ENCODE assay signal across 10 cellular contexts in genomic region chr10:26468691-26469090, GRCh38. TPM values are rescaled to one million over a fixed set of nuclear protein-coding genes. Genes with fewer than 3 reads are reported as not detected.
DNase-seq lines count a peak whose midpoint lies in the region; ATAC-seq and TF ChIP-seq lines count a peak whose summit lies in the region.
"Had no signal": no experiment of that assay in that cellular context is flagged by ENCODE, and none has a peak within 500 bp of the region (broad histone marks: within the 10 kb centered on the region; RNA-seq: fewer than 3 reads in every experiment).

No MANE protein-coding gene starts in this region.

- no peaks in the 10 kb centered on the region for H3K27me3 Mint-ChIP-seq in Calu3 (ENCODE audit: unreplicated experiment)

- TF ChIP-seq CTCF in Calu3 (IDR thresholded peaks at IDR 0.05; ENCODE audit: unreplicated experiment) = no peak
- no peak for TF ChIP-seq CTCF in PC-3 (conservative IDR thresholded peaks at IDR 0.05; ENCODE audit: low read depth, low read length)

- H3K9me2 ChIP-seq in PC-3 (replicated peaks; ENCODE audit: low read length) = no peaks in the 10 kb centered on the region

- CTCF ChIA-PET in Calu3 (lab: Charles Lee) (interaction anchor here (1.0 kb wide), 1 partner anchor 12 kb away, joined by 8 read pairs; no protein-coding TSS in a partner anchor), PC-3 (lab: Charles Lee) (no interaction called here)

- BruUV-seq in Calu3 (replicated peaks; lab: Mats Ljungman, UMichigan) = no TSS peak
- no TSS peak for BruUV-seq in PC-3 (replicated peaks; lab: Mats Ljungman, UMichigan)

- H3K4me1 Mint-ChIP-seq in Calu3 (ENCODE audit: low read depth, unreplicated experiment) = peaks cover 24% of the 10 kb centered on the region

- H3K79me2 ChIP-seq in PC-3 (ENCODE audit: low read length) = no peaks in the 10 kb centered on the region

- ATAC-seq in GM21367 (IDR thresholded peaks at IDR 0.05; ENCODE audit: unreplicated experiment) (peak; percentile 67), HG03565 (IDR thresholded peaks at IDR 0.05; ENCODE audit: unreplicated experiment) (peak; percentile 56), PC-3 (no peak)

- H3K9ac ChIP-seq in PC-3 (ENCODE audit: low read length) = no peak overlapping the region

- H3K27ac ChIP-seq in effector memory CD4-positive, alpha-beta T cell (ENCODE audit: insufficient read depth, low read length, poor library complexity, severe bottlenecking) = peak overlapping the region; percentile 58
- H3K27ac ChIP-seq in PC-3 (ENCODE audit: low read length) = no peak overlapping the region

- no peaks in the 10 kb centered on the region for H3K27me3 ChIP-seq in effector memory CD4-positive, alpha-beta T cell (replicated peaks; ENCODE audit: control insufficient read depth, insufficient read depth, low read length, poor library complexity, severe bottlenecking)
- no peaks in the 10 kb centered on the region for H3K27me3 ChIP-seq in PC-3 (ENCODE audit: low read length)

- H4K20me1 ChIP-seq in PC-3 (ENCODE audit: low read length) = no peaks in the 10 kb centered on the region

- no peak overlapping the region for H3K4me2 ChIP-seq in PC-3 (ENCODE audit: low read length)

- H3K4me3 Mint-ChIP-seq in Calu3 (ENCODE audit: low read depth, unreplicated experiment) = no peak overlapping the region

- H2AFZ ChIP-seq in PC-3 (ENCODE audit: low read length) = no peak overlapping the region

- no peaks in the 10 kb centered on the region for H3K9me3 ChIP-seq in effector memory CD4-positive, alpha-beta T cell (ENCODE audit: control insufficient read depth, low read length)
- no peaks in the 10 kb centered on the region for H3K9me3 ChIP-seq in PC-3 (ENCODE audit: low read length)

- H3K4me3 ChIP-seq in effector memory CD4-positive, alpha-beta T cell (ENCODE audit: insufficient read depth, low read depth, low read length, poor library complexity, severe bottlenecking) = peak overlapping the region; percentile 1
- H3K4me3 ChIP-seq in PC-3 (ENCODE audit: low read length) = no peak overlapping the region

- H3K36me3 Mint-ChIP-seq in Calu3 (ENCODE audit: insufficient read depth, unreplicated experiment) = no peaks in the 10 kb centered on the region

- H3K27ac Mint-ChIP-seq in Calu3 (ENCODE audit: unreplicated experiment) = peak overlapping the region; percentile 69

- DNase-seq in Calu3 (peak; percentile 21), RPMI8226 (no peak), NCI-H1048 (lab: John Stamatoyannopoulos, UW) (no peak), HuH-7 (ENCODE audit: low spot score) (no peak), PC-3 (no peak)
- peak; percentile 26 to 47 (median 29) for DNase-seq in effector memory CD4-positive, alpha-beta T cell
- DNase-seq: caudate nucleus, NCI-H526 had no signal

- no peaks in the 10 kb centered on the region for H3F3A ChIP-seq in PC-3 (ENCODE audit: low read length, unreplicated experiment)

- H3K9me3 Mint-ChIP-seq in Calu3 (ENCODE audit: low read depth, unreplicated experiment) = no peaks in the 10 kb centered on the region

- H3K36me3 ChIP-seq in effector memory CD4-positive, alpha-beta T cell (ENCODE audit: control insufficient read depth, insufficient read depth, low read length) = peaks cover 9% of the 10 kb centered on the region
- H3K36me3 ChIP-seq in PC-3 (ENCODE audit: low read depth, low read length) = no peaks in the 10 kb centered on the region

- peaks cover 29% of the 10 kb centered on the region for H3K4me1 ChIP-seq in effector memory CD4-positive, alpha-beta T cell (ENCODE audit: control insufficient read depth, insufficient read depth, low read length, poor library complexity, severe bottlenecking)
- H3K4me1 ChIP-seq in PC-3 (ENCODE audit: insufficient read depth, low read length) = no peaks in the 10 kb centered on the region

- POLR2A ChIA-PET in PC-3 (lab: Charles Lee; ENCODE audit: unreplicated experiment) = no interaction called here

- intact Hi-C loops in Calu3 (cut with micrococcal nuclease; ENCODE audit: unreplicated experiment) = no loop called here
- intact Hi-C loops in PC-3 (cut with micrococcal nuclease) = no loop called here

RNA-seq across cellular contexts. Expression of gene APBB1IP, which starts 30.6 kb away (rescaled TPM):
- total RNA-seq in Calu3 (2022) (1.5 and 1.9 TPM in 2 replicates), PC-3 (2014; rRNA removed) (not detected in 2 replicates)

Comparison
In these comparisons a context has a peak if more than half of its experiments do, and no peak if none do; other contexts are left out.
1. DNase-seq: peak in Calu3 (single experiment) and effector memory CD4-positive, alpha-beta T cell (3 of 3); none in RPMI8226 (single experiment), NCI-H1048 (single experiment), HuH-7 (single experiment) and PC-3 (single experiment).